ENCODE assay signal across 17 cellular contexts in genomic region chr14:31583043-31583442, GRCh38.
"Had no signal": no experiment of that assay in that cellular context is flagged by ENCODE, and none has a peak within 500 bp of the region (broad histone marks: within the 10 kb centered on the region; RNA-seq: fewer than 3 reads in every experiment).

No MANE protein-coding gene starts in this region.

- H3K27ac ChIP-seq: hepatocyte, VCaP had no signal

- H3K27me3 ChIP-seq: hepatocyte, sigmoid colon, tibial nerve had no signal

- H3K36me3 ChIP-seq: sigmoid colon, tibial nerve had no signal

- H3K79me2 ChIP-seq: hepatocyte had no signal

- H2AFZ ChIP-seq: hepatocyte had no signal

- H3K4me2 ChIP-seq: hepatocyte had no signal

- H3K4me3 ChIP-seq: hepatocyte, sigmoid colon, tibial nerve had no signal

- DNase-seq: activated CD4-positive, alpha-beta T cell treated with anti-CD3 and anti-CD28 coated beads, Interleukin-2, amount 50 U/mL, for 1 hour; activated CD8-positive, alpha-beta T cell treated with anti-CD3 and anti-CD28 coated beads, Interleukin-2, amount 10 ng/mL, durations not matched to agents 7 days and 5 days; activated naive CD4-positive, alpha-beta T cell; activated T-cell treated with anti-CD3 and anti-CD28 coated beads, Interleukin-2, amount 50 U/mL, for 24 hours; amniotic stem cell; dermis blood vessel endothelial cell; effector memory CD4-positive, alpha-beta T cell; foreskin melanocyte; glutamatergic neuron; naive thymus-derived CD8-positive, alpha-beta T cell; retina; sigmoid colon; stimulated activated CD4-positive, alpha-beta T cell treated with anti-CD3 and anti-CD28 coated beads, Interleukin-4, amount 100 ng/mL, for 24 hours; stimulated activated naive CD4-positive, alpha-beta T cell treated with Interleukin-2 at 50 U/mL for 16 hours had no signal

- H3K9me3 ChIP-seq: sigmoid colon, tibial nerve had no signal
